In genomic region chr3:136818851-136819783, GRCh38 we compare ENCODE assay signal across 8 cellular contexts. TPM values are rescaled to one million over a fixed set of nuclear protein-coding genes. Genes with fewer than 3 reads are reported as not detected.
A peak's percentile ranks its signal among the peaks of the same experiment; 100 is the strongest.
DNase-seq lines count a peak whose midpoint lies in the region; ATAC-seq and TF ChIP-seq lines count a peak whose summit lies in the region.

Gene SLC35G2, plus strand, starts transcription at chr3:136819126. Its CDS starts 35,335 bp downstream, at chr3:136854461.

- under 1% methylated on average over 81 of the region's 81 CpGs for WGBS in HUES64

- H3K4me2 ChIP-seq in osteoblast (ENCODE audit: insufficient read depth, low read length) = peak within 1 kb of the TSS; percentile 92

- peaks cover 18% of the 10 kb centered on the region for H3K27me3 ChIP-seq in HUES64 (ENCODE audit: insufficient read depth, low read length)
- no peaks in the 10 kb centered on the region for H3K27me3 ChIP-seq in RWPE2 (ENCODE audit: insufficient read depth, poor library complexity, severe bottlenecking)
- H3K27me3 ChIP-seq in cardiac muscle cell = peaks cover 17% of the 10 kb centered on the region
- no peaks in the 10 kb centered on the region for H3K27me3 ChIP-seq in osteoblast (ENCODE audit: insufficient read depth, low read length)

- H2AFZ ChIP-seq in osteoblast (ENCODE audit: low read length) = peak within 1 kb of the TSS; percentile 67

- DNase-seq in RWPE2 (ENCODE audit: low spot score) (no peak), amniotic epithelial cell (ENCODE audit: low read depth) (peak; percentile 59), cardiac muscle cell (ENCODE audit: low read depth in 1 of 2, low spot score in 1 of 2) (peak; percentile 72 to 81), osteoblast (ENCODE audit: insufficient read length, low spot score, missing footprints) (peak; percentile 95), COLO829 (ENCODE audit: low spot score) (no peak)

- no peaks in the 10 kb centered on the region; the same call in 1 of the 2 replicates for H3K9me3 ChIP-seq in ES-I3 (ENCODE audit: control insufficient read depth, insufficient read depth, low read length)
- H3K9me3 ChIP-seq in HUES64 (ENCODE audit: insufficient read depth, low read depth, low read length) = no peaks in the 10 kb centered on the region
- H3K9me3 ChIP-seq in RWPE2 (ENCODE audit: severe bottlenecking) = no peaks in the 10 kb centered on the region
- H3K9me3 ChIP-seq in cardiac muscle cell (ENCODE audit: low read depth) = no peaks in the 10 kb centered on the region
- no peaks in the 10 kb centered on the region for H3K9me3 ChIP-seq in osteoblast (ENCODE audit: low read depth, low read length)

- H3K4me1 ChIP-seq in ES-I3 (ENCODE audit: insufficient read depth, low read length) (peaks cover 6% of the 10 kb centered on the region; the same call in 1 of the 2 replicates), HUES64 (ENCODE audit: insufficient read depth, low read length) (peaks cover 9% of the 10 kb centered on the region; the same call in 1 of the 2 replicates), RWPE2 (ENCODE audit: insufficient read depth, poor library complexity, severe bottlenecking) (no peaks in the 10 kb centered on the region), cardiac muscle cell (ENCODE audit: low read depth) (peaks cover 5% of the 10 kb centered on the region), osteoblast (ENCODE audit: insufficient read depth, low read length) (peaks cover 15% of the 10 kb centered on the region)

- TF ChIP-seq CTCF in RWPE2 (IDR thresholded peaks at IDR 0.05; ENCODE audit: poor library complexity, severe bottlenecking) (no peak), cardiac muscle cell (IDR thresholded peaks at IDR 0.05; ENCODE audit: low read depth, low read length) (peak; percentile 3), osteoblast (IDR thresholded peaks at IDR 0.05; ENCODE audit: extremely low read depth, low read depth, low read length) (no peak)

- H3K79me2 ChIP-seq in osteoblast (ENCODE audit: insufficient read depth, low read length) = peaks cover 41% of the 10 kb centered on the region

- H3K9ac ChIP-seq in ES-I3 (ENCODE audit: low read depth, low read length) = peak within 1 kb of the TSS; percentile 85
- H3K9ac ChIP-seq in HUES64 (ENCODE audit: low read depth, low read length) = peak within 1 kb of the TSS; percentile 73

- no peaks in the 10 kb centered on the region for H3K36me3 ChIP-seq in ES-I3 (ENCODE audit: insufficient read depth, low read length)
- no peaks in the 10 kb centered on the region for H3K36me3 ChIP-seq in HUES64 (ENCODE audit: insufficient read depth, low read length)
- H3K36me3 ChIP-seq in RWPE2 (ENCODE audit: low read depth) = no peaks in the 10 kb centered on the region
- no peaks in the 10 kb centered on the region for H3K36me3 ChIP-seq in cardiac muscle cell
- no peaks in the 10 kb centered on the region for H3K36me3 ChIP-seq in osteoblast (ENCODE audit: insufficient read depth, low read length)

- H3K27ac ChIP-seq in HUES64 (ENCODE audit: low read depth, low read length) = peak within 1 kb of the TSS; percentile 39; the same call in 1 of the 2 replicates
- H3K27ac ChIP-seq in RWPE2 (ENCODE audit: poor library complexity, severe bottlenecking) = peak within 1 kb of the TSS; percentile 37
- H3K27ac ChIP-seq in cardiac muscle cell = no peak within 1 kb of the TSS
- peak within 1 kb of the TSS; percentile 89 for H3K27ac ChIP-seq in osteoblast (ENCODE audit: low read depth, low read length)

- peak within 1 kb of the TSS; percentile 69 for H3K4me3 ChIP-seq in HUES64 (ENCODE audit: low read length)
- peak within 1 kb of the TSS; percentile 40 for H3K4me3 ChIP-seq in RWPE2 (ENCODE audit: severe bottlenecking)
- peak within 1 kb of the TSS; percentile 45 for H3K4me3 ChIP-seq in cardiac muscle cell
- peak within 1 kb of the TSS; percentile 81 for H3K4me3 ChIP-seq in osteoblast (ENCODE audit: insufficient read depth, low read length)

- ATAC-seq in RWPE2 (ENCODE audit: low read depth) (peak; percentile 76), HG03457 (IDR thresholded peaks at IDR 0.05; ENCODE audit: unreplicated experiment) (no peak)

- peaks cover 19% of the 10 kb centered on the region for H4K20me1 ChIP-seq in osteoblast (ENCODE audit: insufficient read depth, low read length)

RNA-seq across cellular contexts. Expression of gene SLC35G2, which starts in this region (rescaled TPM):
- polyA plus RNA-seq in HUES64 (2013, experiment 1 of 2) = 2.4 TPM
- polyA plus RNA-seq in HUES64 (2013, experiment 2 of 2) = 2.6 TPM
- 0.27 and 0.78 TPM in 2 replicates for total RNA-seq in cardiac muscle cell
- polyA plus RNA-seq in cardiac muscle cell = 3.4 and 3.5 TPM in 2 replicates
- 8.0 and 9.7 TPM in 2 replicates for total RNA-seq in osteoblast

Comparison
In these comparisons a context has a peak if more than half of its experiments do, and no peak if none do; other contexts are left out.
1. DNase-seq: peak in amniotic epithelial cell (single experiment), cardiac muscle cell (2 of 2) and osteoblast (single experiment); none in RWPE2 (single experiment) and COLO829 (single experiment).
2. Peak in every context shown above with its lines, with median percentiles within 50 percentile points of each other: H3K4me3 ChIP-seq.